8 cellular contexts compared by ENCODE assay signal in the genomic region with DNA sequence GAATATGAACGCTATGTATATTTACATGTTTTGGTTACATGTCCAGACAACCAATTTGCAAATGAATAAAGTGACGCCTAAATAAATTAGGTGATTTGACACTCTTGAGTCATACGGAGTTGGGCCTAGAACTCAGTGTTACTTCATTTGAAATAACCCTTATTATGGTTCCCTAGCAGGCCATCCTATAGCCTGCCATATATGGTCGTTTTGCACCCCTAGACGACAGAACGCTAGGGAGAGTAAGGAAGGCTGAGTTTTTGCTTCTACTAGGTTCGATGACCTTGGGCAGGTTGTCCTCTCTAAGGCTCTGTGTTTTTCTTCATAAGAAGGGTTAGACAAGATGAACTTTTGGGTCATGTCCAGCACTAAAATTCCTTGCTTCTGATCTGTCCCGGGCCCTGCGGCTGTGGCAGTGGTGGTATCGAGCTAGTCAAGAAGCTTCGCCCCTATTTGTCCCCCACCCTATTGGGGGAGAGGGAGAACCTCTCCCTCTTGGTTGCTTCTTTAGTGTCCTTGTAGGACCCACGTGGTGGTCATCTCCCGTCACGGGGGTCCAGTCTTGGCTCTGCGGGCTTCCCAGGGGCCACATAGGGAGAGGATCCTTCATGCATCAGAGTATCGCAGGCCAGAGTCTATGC. TPM values are rescaled to one million over a fixed set of nuclear protein-coding genes. Genes with fewer than 3 reads are reported as not detected.
DNase-seq lines count a peak whose midpoint lies in the region; ATAC-seq, FAIRE-seq and TF ChIP-seq lines count a peak whose summit lies in the region.

No MANE protein-coding gene starts in this region.

- peaks cover 0 to 24% (median 3%) of the 10 kb centered on the region in 4 donors for H3K4me1 ChIP-seq in Peyer's patch
- peaks cover 0 to 41% (median 25%) of the 10 kb centered on the region in 12 donors for H3K4me1 ChIP-seq in heart left ventricle
- peaks cover 0 to 44% (median 36%) of the 10 kb centered on the region in 4 donors for H3K4me1 ChIP-seq in sigmoid colon

- H3K27me3 ChIP-seq in GM06990 (replicated peaks; ENCODE audit: control insufficient read depth, insufficient read depth, low read length) (no peaks in the 10 kb centered on the region), Peyer's patch (no peaks in the 10 kb centered on the region), heart left ventricle (no peaks in the 10 kb centered on the region), sigmoid colon (no peaks in the 10 kb centered on the region)

- WGBS in heart left ventricle, 4 donors = 81 to 85% (median 84%) methylated on average over 13 to 16 of the region's 16 CpGs
- whole genome bisulfite sequencing in sigmoid colon, 2 donors = 82 to 84% methylated on average over 16 of the region's 16 CpGs

- in situ Hi-C loops in KBM-7 (cut with MboI; ENCODE audit: low pct_unique_long_range_greater_than_20kb, low sequenced_read_pairs) = no loop called here

- intact Hi-C loops in heart left ventricle (cut with DNase I) (loop anchor here in 5 of 10 donors (2.0 to 5.0 kb wide), 4 partner anchors 26 to 66 kb away; no protein-coding TSS in a partner anchor), sigmoid colon (cut with DNase I) (loop anchor here (2.0 kb wide), 2 partner anchors 36 to 66 kb away; no protein-coding TSS in a partner anchor)

- H3K9me3 ChIP-seq in Peyer's patch (no peaks in the 10 kb centered on the region), heart left ventricle (no peaks in the 10 kb centered on the region), sigmoid colon (no peaks in the 10 kb centered on the region)

- FAIRE-seq in HTR-8/SVneo (lab: Jason Lieb, UNC) = no peak

- DNase-seq in GM06990 (ENCODE audit: extremely low read depth, insufficient read length) (no peak), Peyer's patch (no peak), heart left ventricle (no peak), sigmoid colon (no peak), HTR-8/SVneo (ENCODE audit: insufficient read length, low spot score) (no peak), KBM-7 (no peak)
- no peak for DNase-seq in activated CD4-positive, CD25-positive, alpha-beta regulatory T cell (lab: John Stamatoyannopoulos, UW)

- TF ChIP-seq EP300 in sigmoid colon (IDR thresholded peaks at IDR 0.05) = no peak

- H3K27ac ChIP-seq in Peyer's patch (peak overlapping the region; percentile 41 to 96 (median 80)), heart left ventricle (peak overlapping the region in 11 of 12 donors; percentile 45 to 91 (median 78)), sigmoid colon (peak overlapping the region; percentile 82 to 95 (median 92))

- no peak for TF ChIP-seq CTCF in GM06990 (IDR thresholded peaks at IDR 0.05; ENCODE audit: insufficient read depth, low read length, poor library complexity, severe bottlenecking)
- no peak for TF ChIP-seq CTCF in Peyer's patch (IDR thresholded peaks at IDR 0.05)
- TF ChIP-seq CTCF in heart left ventricle (IDR thresholded peaks at IDR 0.05) = no peak
- no peak for TF ChIP-seq CTCF in sigmoid colon (IDR thresholded peaks at IDR 0.05)

- H3K4me3 ChIP-seq in GM06990 (replicated peaks; ENCODE audit: low read depth, low read length) = 0 out of 2 replicates have a peak overlapping the region, but pooled peaks have one; percentile 4
- peak overlapping the region in 2 of 4 donors; percentile 76 to 91 for H3K4me3 ChIP-seq in Peyer's patch
- peak overlapping the region in 8 of 12 donors; percentile 7 to 96 (median 56) for H3K4me3 ChIP-seq in heart left ventricle
- peak overlapping the region in 3 of 4 donors; percentile 9 to 86 (median 26) for H3K4me3 ChIP-seq in sigmoid colon

- H3K36me3 ChIP-seq in GM06990 (ENCODE audit: control insufficient read depth, insufficient read depth, low read length) (no peaks in the 10 kb centered on the region), Peyer's patch (no peaks in the 10 kb centered on the region), heart left ventricle (no peaks in the 10 kb centered on the region), sigmoid colon (no peaks in the 10 kb centered on the region)

- TF ChIP-seq POLR2A in Peyer's patch (IDR thresholded peaks at IDR 0.05) (no peak), heart left ventricle (IDR thresholded peaks at IDR 0.05) (no peak), sigmoid colon (IDR thresholded peaks at IDR 0.05) (no peak)

- ATAC-seq in heart left ventricle (peak in 1 of 4 donors; percentile 3), HG02571 (IDR thresholded peaks at IDR 0.05; ENCODE audit: unreplicated experiment) (no peak)

RNA-seq across cellular contexts. Expression of gene EML4, which starts 0.6 kb away (rescaled TPM):
- total RNA-seq in Peyer's patch (100 to 1,000 TPM in 1 of 4 donors, 10 to 100 TPM in 3; 73.7 to 115 (median 84.4) TPM), heart left ventricle (10 to 100 TPM in 2 of 9 donors, 1 to 10 TPM in 7; 3.5 to 32.8 (median 5.7) TPM), sigmoid colon (10 to 100 TPM; 16.1 to 23.8 (median 20.6) TPM)
- polyA plus RNA-seq in heart left ventricle (1 to 10 TPM; 2.3 to 3.7 TPM), sigmoid colon (10 to 100 TPM; 16.2 to 27.8 (median 17.6) TPM)
